Comparison of ENCODE assay signal across 11 cellular contexts in the genomic region with DNA sequence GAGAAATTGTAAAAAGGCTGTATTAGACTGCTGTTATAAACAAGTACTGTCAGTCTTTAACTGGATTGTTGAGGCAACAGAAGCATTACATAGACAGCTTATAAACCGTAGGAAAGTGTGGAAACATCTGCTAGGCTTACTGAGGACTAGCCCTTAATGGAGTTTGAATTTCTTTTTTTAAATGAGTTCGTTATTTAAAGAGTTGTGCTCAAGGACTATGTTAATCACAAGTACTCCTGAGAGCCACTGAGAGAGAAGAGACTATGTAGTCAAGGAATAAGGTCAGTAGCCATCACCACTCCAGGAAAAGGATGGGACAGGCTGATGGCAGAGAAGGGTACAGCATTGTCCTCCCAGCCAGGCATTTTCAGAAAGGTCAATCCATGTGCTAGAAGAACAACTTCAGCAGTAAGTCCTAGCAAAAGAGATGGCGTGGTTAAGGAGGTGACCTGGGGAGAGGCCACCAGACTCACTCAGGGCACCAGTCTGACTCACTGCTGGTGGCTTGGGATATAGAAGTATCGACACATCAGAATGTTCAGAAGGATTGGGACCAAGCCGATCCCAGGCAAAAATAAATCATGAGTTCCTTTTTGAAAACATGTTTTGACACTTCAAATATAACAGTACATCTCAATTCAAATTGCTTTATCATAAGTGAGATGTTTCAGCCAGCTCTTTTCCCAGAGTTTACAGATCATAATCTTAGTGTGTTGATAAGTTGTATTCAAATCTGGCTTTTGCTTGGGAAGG. TPM values are rescaled to one million over a fixed set of nuclear protein-coding genes. Genes with fewer than 3 reads are reported as not detected.
DNase-seq lines count a peak whose midpoint lies in the region; ATAC-seq, FAIRE-seq and TF ChIP-seq lines count a peak whose summit lies in the region.
"Had no signal": no experiment of that assay in that cellular context is flagged by ENCODE, and none has a peak within 500 bp of the region (broad histone marks: within the 10 kb centered on the region; RNA-seq: fewer than 3 reads in every experiment).

No MANE protein-coding gene starts in this region.

- H3K27me3 ChIP-seq in pancreas (no peaks in the 10 kb centered on the region), testis (no peaks in the 10 kb centered on the region)
- H3K27me3 ChIP-seq: sigmoid colon had no signal

- H3K4me3 Mint-ChIP-seq in activated CD4-positive, alpha-beta T cell treated with anti-CD3 and anti-CD28 coated beads, Interleukin-2, amount 10 ng/mL, durations not matched to agents 24 days and 14 days: no peak overlapping the region
- H3K4me3 Mint-ChIP-seq in activated CD4-positive, alpha-beta T cell treated with anti-CD3 and anti-CD28 coated beads, Interleukin-2, amount 10 ng/mL, durations not matched to agents 7 days and 5 days: no peak overlapping the region
- H3K4me3 Mint-ChIP-seq in dendritic cell treated with granulocyte-macrophage colony-stimulating factor and Interleukin-4, amounts not matched to agents 40 ng/mL and 50 ng/mL, for 4 days: no peak overlapping the region

- H3K4me1 ChIP-seq in OCI-LY7 (ENCODE audit: insufficient read depth, low read length, poor library complexity, severe bottlenecking) (peaks cover 36% of the 10 kb centered on the region), pancreas (peaks cover 6 to 19% (median 17%) of the 10 kb centered on the region in 3 donors), testis (peaks cover 6% of the 10 kb centered on the region)

- no TSS peak for BruUV-seq in OCI-LY7 (replicated peaks; lab: Mats Ljungman, UMichigan)

- H3K36me3 ChIP-seq in OCI-LY7 (ENCODE audit: insufficient read depth, low read length) (peaks cover 41% of the 10 kb centered on the region), pancreas (peaks cover 0 to 40% (median 17%) of the 10 kb centered on the region in 3 donors), testis (ENCODE audit: low read depth, missing control alignments) (no peaks in the 10 kb centered on the region)

- no peaks in the 10 kb centered on the region for H3K9me3 Mint-ChIP-seq in activated CD4-positive, alpha-beta T cell treated with anti-CD3 and anti-CD28 coated beads, Interleukin-2, amount 10 ng/mL, durations not matched to agents 24 days and 14 days
- H3K9me3 Mint-ChIP-seq in activated CD4-positive, alpha-beta T cell treated with anti-CD3 and anti-CD28 coated beads, Interleukin-2, amount 10 ng/mL, durations not matched to agents 7 days and 5 days: no peaks in the 10 kb centered on the region
- H3K9me3 Mint-ChIP-seq in dendritic cell treated with granulocyte-macrophage colony-stimulating factor and Interleukin-4, amounts not matched to agents 40 ng/mL and 50 ng/mL, for 4 days: no peaks in the 10 kb centered on the region

- H3K4me3 ChIP-seq in OCI-LY7 (ENCODE audit: low read depth, low read length, poor library complexity, severe bottlenecking) (no peak overlapping the region), pancreas (no peak overlapping the region), testis (no peak overlapping the region)
- H3K4me3 ChIP-seq: sigmoid colon had no signal

- peaks cover 39% of the 10 kb centered on the region for H3K4me1 Mint-ChIP-seq in activated CD4-positive, alpha-beta T cell treated with anti-CD3 and anti-CD28 coated beads, Interleukin-2, amount 10 ng/mL, durations not matched to agents 24 days and 14 days
- H3K4me1 Mint-ChIP-seq in activated CD4-positive, alpha-beta T cell treated with anti-CD3 and anti-CD28 coated beads, Interleukin-2, amount 10 ng/mL, durations not matched to agents 7 days and 5 days: peaks cover 42% of the 10 kb centered on the region
- peaks cover 22% of the 10 kb centered on the region for H3K4me1 Mint-ChIP-seq in dendritic cell treated with granulocyte-macrophage colony-stimulating factor and Interleukin-4, amounts not matched to agents 40 ng/mL and 50 ng/mL, for 4 days (ENCODE audit: low read depth)

- 43 to 54% methylated on average over 5 of the region's 5 CpGs for WGBS in pancreas, 2 donors
- 75% methylated on average over 5 of the region's 5 CpGs for WGBS in testis, 2 donors

- TF ChIP-seq CTCF in OCI-LY7 (conservative IDR thresholded peaks at IDR 0.05; ENCODE audit: low read length) (no peak), pancreas (IDR thresholded peaks at IDR 0.05) (no peak), testis (IDR thresholded peaks at IDR 0.05) (no peak)

- no peak overlapping the region for H2AFZ ChIP-seq in OCI-LY7 (ENCODE audit: low read length)

- peak in 3 of 4 donors; percentile 18 to 35 (median 33) for ATAC-seq in pancreas

- peak; percentile 51 for DNase-seq in activated CD4-positive, alpha-beta T cell treated with anti-CD3 and anti-CD28 coated beads, Interleukin-2, amount 10 ng/mL, durations not matched to agents 24 days and 14 days
- DNase-seq in activated CD4-positive, alpha-beta T cell treated with anti-CD3 and anti-CD28 coated beads, Interleukin-2, amount 10 ng/mL, durations not matched to agents 7 days and 5 days: no peak
- DNase-seq in OCI-LY7 (ENCODE audit: low spot score): peak; percentile 31
- DNase-seq in pancreas: no peak
- no peak for DNase-seq in testis
- DNase-seq in H54 (ENCODE audit: insufficient read length, low spot score): no peak
- no peak for DNase-seq in retina
- DNase-seq: sigmoid colon, SW 1271 had no signal

- intact Hi-C loops in activated CD4-positive, alpha-beta T cell treated with anti-CD3 and anti-CD28 coated beads, Interleukin-2, amount 10 ng/mL, durations not matched to agents 24 days and 14 days (cut with micrococcal nuclease): loop anchor here (5.0 to 10.0 kb wide), 2 partner anchors 144 to 731 kb away; no protein-coding TSS in a partner anchor
- intact Hi-C loops in OCI-LY7 (cut with micrococcal nuclease; ENCODE audit: unreplicated experiment) (loop anchor here (2.0 kb wide), 1 partner anchor 290 kb away; no protein-coding TSS in a partner anchor), pancreas (cut with DNase I) (no loop called here), testis (cut with DNase I; ENCODE audit: low total_unique reads) (no loop called here)
- intact Hi-C loops in dendritic cell treated with granulocyte-macrophage colony-stimulating factor and Interleukin-4, amounts not matched to agents 40 ng/mL and 50 ng/mL, for 4 days (cut with micrococcal nuclease): loop anchor here (5.0 kb wide), 1 partner anchor 1276 kb away; no protein-coding TSS in a partner anchor

- peak overlapping the region; percentile 30 for H3K27ac ChIP-seq in OCI-LY7 (ENCODE audit: low read depth, low read length, poor library complexity, severe bottlenecking)
- no peak overlapping the region for H3K27ac ChIP-seq in pancreas
- no peak overlapping the region for H3K27ac ChIP-seq in testis
- H3K27ac ChIP-seq: C4-2B had no signal

- no peak for TF ChIP-seq POLR2A in testis (IDR thresholded peaks at IDR 0.05)
- no peak for TF ChIP-seq POLR2A in H54 (IDR thresholded peaks at IDR 0.05; ENCODE audit: low read depth, low read length)

- H3K36me3 Mint-ChIP-seq in activated CD4-positive, alpha-beta T cell treated with anti-CD3 and anti-CD28 coated beads, Interleukin-2, amount 10 ng/mL, durations not matched to agents 24 days and 14 days (ENCODE audit: low read depth): peaks cover 44% of the 10 kb centered on the region
- peaks cover 42% of the 10 kb centered on the region for H3K36me3 Mint-ChIP-seq in activated CD4-positive, alpha-beta T cell treated with anti-CD3 and anti-CD28 coated beads, Interleukin-2, amount 10 ng/mL, durations not matched to agents 7 days and 5 days (ENCODE audit: low read depth)
- peaks cover 43% of the 10 kb centered on the region for H3K36me3 Mint-ChIP-seq in dendritic cell treated with granulocyte-macrophage colony-stimulating factor and Interleukin-4, amounts not matched to agents 40 ng/mL and 50 ng/mL, for 4 days (ENCODE audit: low read depth)

- peaks cover 22% of the 10 kb centered on the region for H3K79me2 ChIP-seq in OCI-LY7 (ENCODE audit: insufficient read depth, low read depth, low read length)

- CTCF ChIA-PET in activated CD4-positive, alpha-beta T cell treated with anti-CD3 and anti-CD28 coated beads, Interleukin-2, amount 10 ng/mL, durations not matched to agents 7 days and 5 days (lab: Charles Lee): interaction anchor here (0.7 kb wide), 2 partner anchors 151 to 552 kb away, joined by 3 to 4 read pairs; no protein-coding TSS in a partner anchor
- CTCF ChIA-PET in OCI-LY7 (lab: Charles Lee; ENCODE audit: unreplicated experiment): no interaction called here

- H3K9me3 ChIP-seq in OCI-LY7 (ENCODE audit: low read length) (no peaks in the 10 kb centered on the region), pancreas (no peaks in the 10 kb centered on the region), testis (no peaks in the 10 kb centered on the region)
- H3K9me3 ChIP-seq: sigmoid colon had no signal

- no peaks in the 10 kb centered on the region for H3K27me3 Mint-ChIP-seq in activated CD4-positive, alpha-beta T cell treated with anti-CD3 and anti-CD28 coated beads, Interleukin-2, amount 10 ng/mL, durations not matched to agents 24 days and 14 days
- H3K27me3 Mint-ChIP-seq in activated CD4-positive, alpha-beta T cell treated with anti-CD3 and anti-CD28 coated beads, Interleukin-2, amount 10 ng/mL, durations not matched to agents 7 days and 5 days: no peaks in the 10 kb centered on the region
- H3K27me3 Mint-ChIP-seq in dendritic cell treated with granulocyte-macrophage colony-stimulating factor and Interleukin-4, amounts not matched to agents 40 ng/mL and 50 ng/mL, for 4 days: peaks cover 2% of the 10 kb centered on the region

- H3K4me2 ChIP-seq in OCI-LY7 (ENCODE audit: low read length): no peak overlapping the region

- peak overlapping the region; percentile 14 for H3K27ac Mint-ChIP-seq in activated CD4-positive, alpha-beta T cell treated with anti-CD3 and anti-CD28 coated beads, Interleukin-2, amount 10 ng/mL, durations not matched to agents 24 days and 14 days
- no peak overlapping the region for H3K27ac Mint-ChIP-seq in activated CD4-positive, alpha-beta T cell treated with anti-CD3 and anti-CD28 coated beads, Interleukin-2, amount 10 ng/mL, durations not matched to agents 7 days and 5 days
- H3K27ac Mint-ChIP-seq in dendritic cell treated with granulocyte-macrophage colony-stimulating factor and Interleukin-4, amounts not matched to agents 40 ng/mL and 50 ng/mL, for 4 days: peak overlapping the region; percentile 21

- FAIRE-seq in pancreas (lab: Jason Lieb, UNC) (no peak), H54 (lab: Jason Lieb, UNC) (no peak)

- POLR2A ChIA-PET in activated CD4-positive, alpha-beta T cell treated with anti-CD3 and anti-CD28 coated beads, Interleukin-2, amount 10 ng/mL, durations not matched to agents 7 days and 5 days (lab: Charles Lee): no interaction called here
- POLR2A ChIA-PET in OCI-LY7 (lab: Charles Lee): interaction anchor here (0.7 to 1.4 kb wide), 3 partner anchors 11 to 733 kb away, joined by 3 to 4 read pairs (median 3); no protein-coding TSS in a partner anchor

- no peaks in the 10 kb centered on the region for H3K9me2 ChIP-seq in OCI-LY7 (ENCODE audit: insufficient read depth, low read length)

- peaks cover 40% of the 10 kb centered on the region for H4K20me1 ChIP-seq in OCI-LY7 (ENCODE audit: insufficient read depth, low read length)

RNA-seq across cellular contexts. Expression of gene RPS12, which starts 6.4 kb away (rescaled TPM):
- total RNA-seq in activated CD4-positive, alpha-beta T cell treated with anti-CD3 and anti-CD28 coated beads, Interleukin-2, amount 10 ng/mL, durations not matched to agents 24 days and 14 days: 1,119 and 1,135 TPM in 2 replicates
- total RNA-seq in activated CD4-positive, alpha-beta T cell treated with anti-CD3 and anti-CD28 coated beads, Interleukin-2, amount 10 ng/mL, durations not matched to agents 7 days and 5 days: 1,000 to 10,000 TPM in 1 of 2 experiments, 100 to 1,000 TPM in 1; 911 to 1,438 TPM
- total RNA-seq in OCI-LY7 (2014; rRNA removed; shearing (Covaris generic)): 2,324 and 2,945 TPM in 2 replicates
- total RNA-seq in OCI-LY7 (2022) (1,739 and 1,804 TPM in 2 replicates), pancreas (100 to 1,000 TPM; 511 to 945 (median 775) TPM), testis (1,000 to 10,000 TPM in 1 of 2 donors, 100 to 1,000 TPM in 1; 451 to 1,185 TPM)
- polyA plus RNA-seq in pancreas (1,000 to 10,000 TPM in 1 of 2 donors, 100 to 1,000 TPM in 1; 995 to 1,464 TPM), testis (ENCODE audit: insufficient read depth, low read depth, low replicate concordance) (1,417 TPM)

RNA-seq across cellular contexts. Expression of gene SLC18B1, which starts 22.4 kb away (rescaled TPM):
- total RNA-seq in activated CD4-positive, alpha-beta T cell treated with anti-CD3 and anti-CD28 coated beads, Interleukin-2, amount 10 ng/mL, durations not matched to agents 24 days and 14 days: 3.3 and 3.8 TPM in 2 replicates
- 1 to 10 TPM; 9.1 to 9.3 TPM for total RNA-seq in activated CD4-positive, alpha-beta T cell treated with anti-CD3 and anti-CD28 coated beads, Interleukin-2, amount 10 ng/mL, durations not matched to agents 7 days and 5 days
- 5.0 and 6.0 TPM in 2 replicates for total RNA-seq in OCI-LY7 (2014; rRNA removed; shearing (Covaris generic))
- total RNA-seq in OCI-LY7 (2022) (5.8 and 7.5 TPM in 2 replicates), pancreas (1 to 10 TPM; 4.4 to 9.9 (median 7.2) TPM), testis (1 to 10 TPM; 2.4 to 3.6 TPM)
- polyA plus RNA-seq in pancreas (10 to 100 TPM in 1 of 2 donors, 1 to 10 TPM in 1; 5.5 to 10.9 TPM), testis (ENCODE audit: insufficient read depth, low read depth, low replicate concordance) (7.5 TPM)

Comparison
In these comparisons a context has a peak if more than half of its experiments do, and no peak if none do; other contexts are left out.
1. DNase-seq: peak in activated CD4-positive, alpha-beta T cell treated with anti-CD3 and anti-CD28 coated beads, Interleukin-2, amount 10 ng/mL, durations not matched to agents 24 days and 14 days (single experiment) and OCI-LY7 (single experiment); none in activated CD4-positive, alpha-beta T cell treated with anti-CD3 and anti-CD28 coated beads, Interleukin-2, amount 10 ng/mL, durations not matched to agents 7 days and 5 days (single experiment), pancreas (0 of 6), testis (single experiment), H54 (single experiment) and retina (single experiment).
2. intact Hi-C loops: an anchor here in activated CD4-positive, alpha-beta T cell treated with anti-CD3 and anti-CD28 coated beads, Interleukin-2, amount 10 ng/mL, durations not matched to agents 24 days and 14 days (5.0 to 10.0 kb wide), OCI-LY7 (2.0 kb wide) and dendritic cell treated with granulocyte-macrophage colony-stimulating factor and Interleukin-4, amounts not matched to agents 40 ng/mL and 50 ng/mL, for 4 days (5.0 kb wide); none called in pancreas and testis.